In genomic region chr11:132312161-132312560, GRCh38 we compare ENCODE assay signal across 10 cellular contexts.
DNase-seq lines count a peak whose midpoint lies in the region; ATAC-seq, FAIRE-seq and TF ChIP-seq lines count a peak whose summit lies in the region.
"Had no signal": no experiment of that assay in that cellular context is flagged by ENCODE, and none has a peak within 500 bp of the region (broad histone marks: within the 10 kb centered on the region; RNA-seq: fewer than 3 reads in every experiment).

No MANE protein-coding gene starts in this region.

- no peak for TF ChIP-seq RAD21 in IMR-90 (IDR thresholded peaks at IDR 0.05; ENCODE audit: low read length)

- H3K27ac Mint-ChIP-seq in astrocyte (ENCODE audit: unreplicated experiment): no peak overlapping the region
- H3K27ac Mint-ChIP-seq in activated CD4-positive, alpha-beta memory T cell treated with anti-CD3 and anti-CD28 coated beads for 36 hours: no peak overlapping the region
- H3K27ac Mint-ChIP-seq: activated naive CD4-positive, alpha-beta T cell treated with anti-CD3 and anti-CD28 coated beads, Interleukin-2, amount 50 U/mL, for 24 hours had no signal

- H2BK15ac ChIP-seq in IMR-90 (ENCODE audit: low read depth, low read length): no peak overlapping the region

- H2AFZ ChIP-seq in IMR-90 (replicated peaks; ENCODE audit: low read length, poor library complexity) (peak overlapping the region; percentile 71), astrocyte (ENCODE audit: low read depth, low read length) (no peak overlapping the region)

- H4K91ac ChIP-seq in IMR-90 (ENCODE audit: insufficient read depth, low read depth, low read length): no peak overlapping the region

- in situ Hi-C loops in IMR-90 (cut with MboI; ENCODE audit: low sequenced_read_pairs): loop anchor here (10.0 kb wide), 1 partner anchor 437 kb away; no protein-coding TSS in a partner anchor

- peaks cover 10% of the 10 kb centered on the region; the same call in 1 of the 2 replicates for H3K9me1 ChIP-seq in IMR-90 (ENCODE audit: insufficient read depth, low read length)

- no peak overlapping the region for H4K8ac ChIP-seq in IMR-90 (ENCODE audit: low read depth in 2 of 2, low read length in 2 of 2)

- DNase-seq in AG04450 (ENCODE audit: low read depth, low spot score) (peak; percentile 54), IMR-90 (peak; percentile 83), astrocyte (ENCODE audit: low read depth) (peak; percentile 80), glomerular visceral epithelial cell (ENCODE audit: extremely low spot score) (peak; percentile 44), HEK293T (ENCODE audit: extremely low spot score) (no peak)
- DNase-seq in activated CD4-positive, alpha-beta memory T cell treated with anti-CD3 and anti-CD28 coated beads for 36 hours: no peak
- DNase-seq: NCI-H226 had no signal

- H3K56ac ChIP-seq in IMR-90 (ENCODE audit: extremely low read depth, insufficient read depth, low read length): no peak overlapping the region

- FAIRE-seq in astrocyte (lab: Jason Lieb, UNC): peak; percentile 78

- H3K36me3 Mint-ChIP-seq in astrocyte (ENCODE audit: low read depth, unreplicated experiment): peaks cover 28% of the 10 kb centered on the region
- no peaks in the 10 kb centered on the region for H3K36me3 Mint-ChIP-seq in activated CD4-positive, alpha-beta memory T cell treated with anti-CD3 and anti-CD28 coated beads for 36 hours
- H3K36me3 Mint-ChIP-seq: activated naive CD4-positive, alpha-beta T cell treated with anti-CD3 and anti-CD28 coated beads, Interleukin-2, amount 50 U/mL, for 24 hours had no signal

- H3K9ac ChIP-seq in IMR-90 (ENCODE audit: low read depth, low read length): no peak overlapping the region
- H3K9ac ChIP-seq in astrocyte (ENCODE audit: low read length): no peak overlapping the region

- peaks cover 5% of the 10 kb centered on the region for H3K4me1 ChIP-seq in IMR-90 (ENCODE audit: control insufficient read depth, insufficient read depth, low read length)
- peaks cover 13% of the 10 kb centered on the region for H3K4me1 ChIP-seq in astrocyte (ENCODE audit: insufficient read depth, low read length)

- H3K14ac ChIP-seq in IMR-90 (replicated peaks; ENCODE audit: low read depth, low read length): no peak overlapping the region

- dilution Hi-C loops in IMR-90 (cut with HindIII; ENCODE audit: low sequenced_read_pairs, unreplicated experiment): no loop called here

- H3K36me3 ChIP-seq in IMR-90 (ENCODE audit: control insufficient read depth, insufficient read depth, low read length) (no peaks in the 10 kb centered on the region), astrocyte (ENCODE audit: insufficient read depth, low read length) (peaks cover 11% of the 10 kb centered on the region)

- H3K23ac ChIP-seq in IMR-90 (ENCODE audit: low read depth, low read length): no peak overlapping the region

- TF ChIP-seq CTCF in AG04450 (IDR thresholded peaks at IDR 0.05; ENCODE audit: low read depth, low read length) (no peak), IMR-90 (conservative IDR thresholded peaks at IDR 0.05; ENCODE audit: low read depth, low read length) (no peak), astrocyte (IDR thresholded peaks at IDR 0.05; ENCODE audit: insufficient read depth, low read depth, low read length) (no peak)

- H3K27me3 Mint-ChIP-seq in astrocyte (ENCODE audit: low read depth, unreplicated experiment): no peaks in the 10 kb centered on the region
- no peaks in the 10 kb centered on the region for H3K27me3 Mint-ChIP-seq in activated CD4-positive, alpha-beta memory T cell treated with anti-CD3 and anti-CD28 coated beads for 36 hours
- H3K27me3 Mint-ChIP-seq: activated naive CD4-positive, alpha-beta T cell treated with anti-CD3 and anti-CD28 coated beads, Interleukin-2, amount 50 U/mL, for 24 hours had no signal

- H2BK20ac ChIP-seq in IMR-90 (ENCODE audit: low read depth, low read length): peak overlapping the region; percentile 10; the same call in 1 of the 2 replicates

- H4K5ac ChIP-seq in IMR-90 (ENCODE audit: low read depth, low read length): no peak overlapping the region

- BruUV-seq in IMR-90 (replicated peaks; lab: Mats Ljungman, UMichigan): no TSS peak

- no peaks in the 10 kb centered on the region for H3K9me3 Mint-ChIP-seq in astrocyte (ENCODE audit: unreplicated experiment)
- no peaks in the 10 kb centered on the region for H3K9me3 Mint-ChIP-seq in activated CD4-positive, alpha-beta memory T cell treated with anti-CD3 and anti-CD28 coated beads for 36 hours
- H3K9me3 Mint-ChIP-seq: activated naive CD4-positive, alpha-beta T cell treated with anti-CD3 and anti-CD28 coated beads, Interleukin-2, amount 50 U/mL, for 24 hours had no signal

- ATAC-seq in IMR-90 (ENCODE audit: low read depth) (peak; percentile 30), GM21360 (IDR thresholded peaks at IDR 0.05; ENCODE audit: unreplicated experiment) (no peak), HG03108 (IDR thresholded peaks at IDR 0.05; ENCODE audit: unreplicated experiment) (no peak)

- POLR2A ChIA-PET in AG04450 (lab: Yijun Ruan, JAX): no interaction called here
- POLR2A ChIA-PET in IMR-90 (lab: Charles Lee; ENCODE audit: unreplicated experiment): no interaction called here
- POLR2A ChIA-PET in activated CD4-positive, alpha-beta memory T cell treated with anti-CD3 and anti-CD28 coated beads for 36 hours (lab: Charles Lee): no interaction called here
- POLR2A ChIA-PET in HEK293T (lab: Yijun Ruan, JAX): no interaction called here

- H3K4me1 Mint-ChIP-seq in astrocyte (ENCODE audit: low read depth, unreplicated experiment): peaks cover 16% of the 10 kb centered on the region
- no peaks in the 10 kb centered on the region for H3K4me1 Mint-ChIP-seq in activated CD4-positive, alpha-beta memory T cell treated with anti-CD3 and anti-CD28 coated beads for 36 hours (ENCODE audit: low read depth)
- H3K4me1 Mint-ChIP-seq: activated naive CD4-positive, alpha-beta T cell treated with anti-CD3 and anti-CD28 coated beads, Interleukin-2, amount 50 U/mL, for 24 hours had no signal

- H2AK5ac ChIP-seq in IMR-90 (ENCODE audit: low read depth, low read length): peak overlapping the region; percentile 35; the same call in 1 of the 2 replicates

- H4K20me1 ChIP-seq in IMR-90 (ENCODE audit: insufficient read depth, low read length) (no peaks in the 10 kb centered on the region), astrocyte (ENCODE audit: insufficient read depth, low read length) (no peaks in the 10 kb centered on the region)

- no peak overlapping the region for H3K18ac ChIP-seq in IMR-90 (ENCODE audit: low read depth, low read length)

- H3K4me3 ChIP-seq in AG04450 (ENCODE audit: low read depth, low read length) (no peak overlapping the region), IMR-90 (ENCODE audit: insufficient read depth, low read depth, low read length) (no peak overlapping the region), astrocyte (ENCODE audit: insufficient read depth, low read depth, low read length) (no peak overlapping the region)

- CTCF ChIA-PET in AG04450 (lab: Charles Lee): interaction anchor here (0.6 to 4.0 kb wide), 31 partner anchors 12 to 857 kb away, joined by 3 to 60 read pairs (median 4); no protein-coding TSS in a partner anchor
- CTCF ChIA-PET in IMR-90 (lab: Yijun Ruan, JAX): interaction anchor here (0.5 to 2.0 kb wide), 9 partner anchors 12 to 526 kb away, joined by 3 to 9 read pairs (median 3); no protein-coding TSS in a partner anchor
- CTCF ChIA-PET in activated CD4-positive, alpha-beta memory T cell treated with anti-CD3 and anti-CD28 coated beads for 36 hours (lab: Charles Lee): interaction anchor here (0.8 to 2.0 kb wide), 4 partner anchors 10 to 33 kb away, joined by 3 to 6 read pairs (median 4); no protein-coding TSS in a partner anchor
- CTCF ChIA-PET in HEK293T (lab: Yijun Ruan, JAX): interaction anchor here (0.6 to 1.3 kb wide), 2 partner anchors 11 to 422 kb away, joined by 4 read pairs; no protein-coding TSS in a partner anchor

- H3K79me2 ChIP-seq in astrocyte (ENCODE audit: insufficient read depth, low read length): no peaks in the 10 kb centered on the region

- H2BK120ac ChIP-seq in IMR-90 (ENCODE audit: low read depth, low read length): peak overlapping the region; percentile 50

- H3K27me3 ChIP-seq in AG04450 (ENCODE audit: control insufficient read depth, insufficient read depth, low read length) (no peaks in the 10 kb centered on the region), IMR-90 (ENCODE audit: control insufficient read depth, insufficient read depth, low read length) (no peaks in the 10 kb centered on the region), astrocyte (ENCODE audit: insufficient read depth, low read length) (no peaks in the 10 kb centered on the region)

- no CpG with 5 or more reads among the region's 5 CpGs for WGBS in IMR-90 (ENCODE audit: extremely low coverage in 2 of 2, insufficient read length in 1 of 2), 2 experiments

- no peaks in the 10 kb centered on the region; a peak in 1 of 4 replicates for H3K79me1 ChIP-seq in IMR-90 (ENCODE audit: low read depth in 1 of 2, low read length in 2 of 2)

- H3K4me3 Mint-ChIP-seq in astrocyte (ENCODE audit: unreplicated experiment): no peak overlapping the region
- no peak overlapping the region for H3K4me3 Mint-ChIP-seq in activated CD4-positive, alpha-beta memory T cell treated with anti-CD3 and anti-CD28 coated beads for 36 hours
- H3K4me3 Mint-ChIP-seq: activated naive CD4-positive, alpha-beta T cell treated with anti-CD3 and anti-CD28 coated beads, Interleukin-2, amount 50 U/mL, for 24 hours had no signal

- peak overlapping the region; percentile 6; the same call in 1 of the 2 replicates for H3K4ac ChIP-seq in IMR-90 (ENCODE audit: low read depth, low read length)

- no peak overlapping the region for H3K27ac ChIP-seq in AG04450 (ENCODE audit: low read depth, low read length)
- H3K27ac ChIP-seq in IMR-90 (ENCODE audit: insufficient read depth, low read length): no peak overlapping the region
- peak overlapping the region; percentile 52 for H3K27ac ChIP-seq in astrocyte (ENCODE audit: low read depth, low read length)

- H2BK5ac ChIP-seq in IMR-90 (ENCODE audit: low read depth, low read length, poor library complexity, severe bottlenecking): no peak overlapping the region

- intact Hi-C loops in IMR-90 (cut with micrococcal nuclease): loop anchor here (2.0 kb wide), 3 partner anchors 185 to 445 kb away; no protein-coding TSS in a partner anchor
- intact Hi-C loops in activated CD4-positive, alpha-beta memory T cell treated with anti-CD3 and anti-CD28 coated beads for 36 hours (cut with micrococcal nuclease): no loop called here

- peak overlapping the region; percentile 38 for H2AK9ac ChIP-seq in IMR-90 (replicated peaks; ENCODE audit: low read depth, low read length, poor library complexity)

- no peak for TF ChIP-seq POLR2A in IMR-90 (IDR thresholded peaks at IDR 0.05; ENCODE audit: low read depth, low read length)

- H3K9me3 ChIP-seq in AG04450 (ENCODE audit: control insufficient read depth, insufficient read depth, low read length) (no peaks in the 10 kb centered on the region), IMR-90 (ENCODE audit: control insufficient read depth, insufficient read depth, low read length) (no peaks in the 10 kb centered on the region), astrocyte (ENCODE audit: insufficient read depth, low read depth, low read length) (no peaks in the 10 kb centered on the region)

- H3K4me2 ChIP-seq in IMR-90 (ENCODE audit: low read depth, low read length) (no peak overlapping the region), astrocyte (ENCODE audit: low read length) (peak overlapping the region; percentile 39)

TF ChIP-seq in IMR-90, 13 proteins besides CTCF, POLR2A, EP300 and RAD21 (continues in another document):
- TF ChIP-seq MAFK (IDR thresholded peaks at IDR 0.05; ENCODE audit: low read depth, low read length): no peak

Comparison
In these comparisons a context has a peak if more than half of its experiments do, and no peak if none do; other contexts are left out.
1. DNase-seq: peak in AG04450 (single experiment), IMR-90 (single experiment), astrocyte (single experiment) and glomerular visceral epithelial cell (single experiment); none in activated CD4-positive, alpha-beta memory T cell treated with anti-CD3 and anti-CD28 coated beads for 36 hours (single experiment) and HEK293T (single experiment).